ENCODE assay signal across 25 cellular contexts in genomic region chr5:133890776-133891280, GRCh38.
"Had no signal": no experiment of that assay in that cellular context is flagged by ENCODE, and none has a peak within 500 bp of the region (broad histone marks: within the 10 kb centered on the region; RNA-seq: fewer than 3 reads in every experiment).

No MANE protein-coding gene starts in this region.

- H3K27ac ChIP-seq: breast epithelium, SJSA1 had no signal

- H3K9me3 ChIP-seq: breast epithelium, SJSA1 had no signal

- H3K4me3 Mint-ChIP-seq: activated CD8-positive, alpha-beta T cell treated with anti-CD3 and anti-CD28 coated beads, Interleukin-2, amount 10 ng/mL, durations not matched to agents 7 days and 5 days; activated naive CD4-positive, alpha-beta T cell treated with anti-CD3 and anti-CD28 coated beads, Interleukin-2, amount 50 U/mL, for 24 hours; activated T-cell treated with anti-CD3 and anti-CD28 coated beads, Interleukin-2, amount 50 U/mL, for 24 hours; activated T-helper 1 cell treated with anti-CD3 and anti-CD28 coated beads, Interleukin-12 subunit alpha, Interleukin-12 subunit beta, Interleukin-2, Interleukin-4 antibody, amounts not matched to agents 30 ng/mL and 10 ng/mL and 1 ng/mL, durations not matched to agents 14 hours and 24 hours and 36 hours had no signal

- H3K9me3 Mint-ChIP-seq: activated naive CD4-positive, alpha-beta T cell treated with anti-CD3 and anti-CD28 coated beads, Interleukin-2, amount 50 U/mL, for 24 hours; activated T-cell treated with anti-CD3 and anti-CD28 coated beads, Interleukin-2, amount 50 U/mL, for 24 hours; activated T-helper 1 cell treated with anti-CD3 and anti-CD28 coated beads, Interleukin-12 subunit alpha, Interleukin-12 subunit beta, Interleukin-2, Interleukin-4 antibody, amounts not matched to agents 30 ng/mL and 10 ng/mL and 1 ng/mL, durations not matched to agents 14 hours and 24 hours and 36 hours had no signal

- ATAC-seq: activated CD4-positive, CD25-positive, alpha-beta regulatory T cell treated with anti-CD3 and anti-CD28 coated beads, Interleukin-2, amount 50 U/mL, for 24 hours; activated CD8-positive, alpha-beta T cell treated with anti-CD3 and anti-CD28 coated beads, Interleukin-2, amount 10 ng/mL, durations not matched to agents 7 days and 5 days; K562; SK-N-SH treated with all-trans-retinoic acid at 6 μM for 48 hours had no signal

- H3K4me1 Mint-ChIP-seq: activated naive CD4-positive, alpha-beta T cell treated with anti-CD3 and anti-CD28 coated beads, Interleukin-2, amount 50 U/mL, for 24 hours had no signal

- H3K27me3 ChIP-seq: breast epithelium had no signal

- H3K4me1 ChIP-seq: breast epithelium, SJSA1 had no signal

- H3K4me3 ChIP-seq: breast epithelium, K562, SJSA1 had no signal

- DNase-seq: activated CD4-positive, alpha-beta T cell treated with anti-CD3 and anti-CD28 coated beads for 4 hours; activated CD8-positive, alpha-beta memory T cell treated with anti-CD3 and anti-CD28 coated beads, Interleukin-2, amount 50 U/mL, for 48 hours; activated CD8-positive, alpha-beta T cell treated with anti-CD3 and anti-CD28 coated beads, Interleukin-2, amount 10 ng/mL, durations not matched to agents 7 days and 5 days; activated effector memory CD4-positive, alpha-beta T cell treated with Interleukin-2 at 50 U/mL for 16 hours; activated naive CD4-positive, alpha-beta T cell; activated T-cell treated with anti-CD3 and anti-CD28 coated beads, Interleukin-2, amount 50 U/mL, for 24 hours; Karpas-422; MM.1S; NCI-H1105; NCI-H1436 treated with DMSO at 0.1 percent for 48 hours; NCI-H187; NCI-H2081; NCI-H2227 treated with DMSO at 0.1 percent for 48 hours; NCI-H446 treated with DMSO at 0.1 percent for 48 hours; NCI-H524 treated with DMSO at 0.1 percent for 48 hours; NCI-H774; Right ventricle myocardium superior; SW 1271 had no signal

- H3K36me3 ChIP-seq: breast epithelium, SJSA1 had no signal

- H3K36me3 Mint-ChIP-seq: activated naive CD4-positive, alpha-beta T cell treated with anti-CD3 and anti-CD28 coated beads, Interleukin-2, amount 50 U/mL, for 24 hours had no signal

- H3K27ac Mint-ChIP-seq: activated CD8-positive, alpha-beta T cell treated with anti-CD3 and anti-CD28 coated beads, Interleukin-2, amount 10 ng/mL, durations not matched to agents 7 days and 5 days; activated naive CD4-positive, alpha-beta T cell treated with anti-CD3 and anti-CD28 coated beads, Interleukin-2, amount 50 U/mL, for 24 hours; activated T-cell treated with anti-CD3 and anti-CD28 coated beads, Interleukin-2, amount 50 U/mL, for 24 hours; activated T-helper 1 cell treated with anti-CD3 and anti-CD28 coated beads, Interleukin-12 subunit alpha, Interleukin-12 subunit beta, Interleukin-2, Interleukin-4 antibody, amounts not matched to agents 30 ng/mL and 10 ng/mL and 1 ng/mL, durations not matched to agents 14 hours and 24 hours and 36 hours had no signal

- H3K27me3 Mint-ChIP-seq: activated naive CD4-positive, alpha-beta T cell treated with anti-CD3 and anti-CD28 coated beads, Interleukin-2, amount 50 U/mL, for 24 hours; activated T-cell treated with anti-CD3 and anti-CD28 coated beads, Interleukin-2, amount 50 U/mL, for 24 hours had no signal
